1 cellular context compared by ENCODE assay signal in genomic region chr1:18316764-18317163, GRCh38.
TF ChIP-seq lines count a peak whose summit lies in the region.

No MANE protein-coding gene starts in this region.

TF ChIP-seq in HepG2, 621 proteins besides CTCF, POLR2A, EP300 and RAD21 (continued from another document):
- TF ChIP-seq THAP9 (CRISPR knock-in tag; IDR thresholded peaks at IDR 0.05; ENCODE audit: borderline replicate concordance) (no peak), CERS6 (CRISPR knock-in tag; IDR thresholded peaks at IDR 0.05) (no peak), KDM6A (CRISPR knock-in tag; IDR thresholded peaks at IDR 0.05; ENCODE audit: low read depth) (peak; percentile 44; the same call in 1 of the 2 replicates), ZNF260 (CRISPR knock-in tag; IDR thresholded peaks at IDR 0.05; ENCODE audit: borderline replicate concordance, low read depth) (no peak), PHF21A (CRISPR knock-in tag; IDR thresholded peaks at IDR 0.05) (peak; percentile 58), JUND (CRISPR knock-in tag; IDR thresholded peaks at IDR 0.05) (peak; percentile 57; the same call in 1 of the 2 replicates), ZNF577 (CRISPR knock-in tag; IDR thresholded peaks at IDR 0.05; ENCODE audit: borderline replicate concordance, low read depth) (no peak), HNF4G (IDR thresholded peaks at IDR 0.05; ENCODE audit: borderline replicate concordance, low read depth, low read length) (0 out of 2 replicates have a peak, but pooled peaks have one; percentile 28), HNF4G (CRISPR knock-in tag; IDR thresholded peaks at IDR 0.05; ENCODE audit: borderline replicate concordance, low read depth) (no peak), MYNN (CRISPR knock-in tag; IDR thresholded peaks at IDR 0.05; ENCODE audit: low read depth) (no peak), HMG20A (CRISPR knock-in tag; IDR thresholded peaks at IDR 0.05; ENCODE audit: borderline replicate concordance) (0 out of 2 replicates have a peak, but pooled peaks have one; percentile 33), LRRFIP1 (CRISPR knock-in tag; conservative IDR thresholded peaks at IDR 0.05) (no peak), NPAS2 (CRISPR knock-in tag; IDR thresholded peaks at IDR 0.05; ENCODE audit: borderline replicate concordance) (no peak), ZNF766 (CRISPR knock-in tag; IDR thresholded peaks at IDR 0.05; ENCODE audit: borderline replicate concordance) (no peak), ZNF317 (CRISPR knock-in tag; IDR thresholded peaks at IDR 0.05) (no peak), ZNF574 (CRISPR knock-in tag; IDR thresholded peaks at IDR 0.05) (peak; percentile 45; the same call in 1 of the 2 replicates), ZNF839 (CRISPR knock-in tag; IDR thresholded peaks at IDR 0.05; ENCODE audit: borderline replicate concordance) (no peak), ZNF576 (CRISPR knock-in tag; IDR thresholded peaks at IDR 0.05) (no peak)
